Comparison of ENCODE assay signal across 3 cellular contexts in genomic region chr16:57100445-57100844, GRCh38.
TF ChIP-seq lines count a peak whose summit lies in the region.

No MANE protein-coding gene starts in this region.

TF ChIP-seq in HepG2, 621 proteins besides CTCF, POLR2A, EP300 and RAD21:
- TF ChIP-seq ZNF629 (CRISPR knock-in tag; conservative IDR thresholded peaks at IDR 0.05): peak; percentile 71
- TF ChIP-seq IKZF5 (CRISPR knock-in tag; IDR thresholded peaks at IDR 0.05): no peak

TF ChIP-seq in K562, 482 proteins besides CTCF, POLR2A, EP300 and RAD21:
- TF ChIP-seq JUNB (CRISPR knock-in tag; conservative IDR thresholded peaks at IDR 0.05) (no peak), RBM25 (IDR thresholded peaks at IDR 0.05; ENCODE audit: low read depth, low read length, severe bottlenecking) (peak; percentile 54), SP2 (IDR thresholded peaks at IDR 0.05; ENCODE audit: extremely low read depth, low read depth, low read length, poor library complexity, severe bottlenecking) (no peak)

TF ChIP-seq in SK-N-SH treated with all-trans-retinoic acid at 6 μM for 48 hours, 23 proteins besides CTCF, POLR2A, EP300 and RAD21:
- no peak for TF ChIP-seq ZNF565 (CRISPR knock-in tag; conservative IDR thresholded peaks at IDR 0.05; ENCODE audit: low read depth)
- no peak for TF ChIP-seq ARNTL (CRISPR knock-in tag; IDR thresholded peaks at IDR 0.05; ENCODE audit: borderline replicate concordance, low read depth)
- TF ChIP-seq ZNF70 (CRISPR knock-in tag; IDR thresholded peaks at IDR 0.05): no peak
- TF ChIP-seq, protein P1, sequence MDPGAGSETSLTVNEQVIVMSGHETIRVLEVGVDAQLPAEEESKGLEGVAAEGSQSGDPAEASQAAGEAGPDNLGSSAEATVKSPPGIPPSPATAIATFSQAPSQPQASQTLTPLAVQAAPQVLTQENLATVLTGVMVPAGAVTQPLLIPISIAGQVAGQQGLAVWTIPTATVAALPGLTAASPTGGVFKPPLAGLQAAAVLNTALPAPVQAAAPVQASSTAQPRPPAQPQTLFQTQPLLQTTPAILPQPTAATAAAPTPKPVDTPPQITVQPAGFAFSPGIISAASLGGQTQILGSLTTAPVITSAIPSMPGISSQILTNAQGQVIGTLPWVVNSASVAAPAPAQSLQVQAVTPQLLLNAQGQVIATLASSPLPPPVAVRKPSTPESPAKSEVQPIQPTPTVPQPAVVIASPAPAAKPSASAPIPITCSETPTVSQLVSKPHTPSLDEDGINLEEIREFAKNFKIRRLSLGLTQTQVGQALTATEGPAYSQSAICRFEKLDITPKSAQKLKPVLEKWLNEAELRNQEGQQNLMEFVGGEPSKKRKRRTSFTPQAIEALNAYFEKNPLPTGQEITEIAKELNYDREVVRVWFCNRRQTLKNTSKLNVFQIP (CRISPR knock-in tag; IDR thresholded peaks at IDR 0.05; ENCODE audit: borderline replicate concordance, low read depth): no peak
- TF ChIP-seq TOX (CRISPR knock-in tag; IDR thresholded peaks at IDR 0.05; ENCODE audit: borderline replicate concordance): no peak
- TF ChIP-seq BACH2 (CRISPR knock-in tag; IDR thresholded peaks at IDR 0.05; ENCODE audit: borderline replicate concordance): no peak
- TF ChIP-seq ESRRG (CRISPR knock-in tag; IDR thresholded peaks at IDR 0.05): no peak
- no peak for TF ChIP-seq PPARA (CRISPR knock-in tag; IDR thresholded peaks at IDR 0.05; ENCODE audit: borderline replicate concordance)
- TF ChIP-seq TCF4 (CRISPR knock-in tag; IDR thresholded peaks at IDR 0.05; ENCODE audit: borderline replicate concordance): no peak
- no peak for TF ChIP-seq CSDC2 (CRISPR knock-in tag; IDR thresholded peaks at IDR 0.05)
- TF ChIP-seq ZFP30 (CRISPR knock-in tag; IDR thresholded peaks at IDR 0.05): no peak
- TF ChIP-seq GLIS3 (CRISPR knock-in tag; IDR thresholded peaks at IDR 0.05): no peak
- TF ChIP-seq, protein P2, sequence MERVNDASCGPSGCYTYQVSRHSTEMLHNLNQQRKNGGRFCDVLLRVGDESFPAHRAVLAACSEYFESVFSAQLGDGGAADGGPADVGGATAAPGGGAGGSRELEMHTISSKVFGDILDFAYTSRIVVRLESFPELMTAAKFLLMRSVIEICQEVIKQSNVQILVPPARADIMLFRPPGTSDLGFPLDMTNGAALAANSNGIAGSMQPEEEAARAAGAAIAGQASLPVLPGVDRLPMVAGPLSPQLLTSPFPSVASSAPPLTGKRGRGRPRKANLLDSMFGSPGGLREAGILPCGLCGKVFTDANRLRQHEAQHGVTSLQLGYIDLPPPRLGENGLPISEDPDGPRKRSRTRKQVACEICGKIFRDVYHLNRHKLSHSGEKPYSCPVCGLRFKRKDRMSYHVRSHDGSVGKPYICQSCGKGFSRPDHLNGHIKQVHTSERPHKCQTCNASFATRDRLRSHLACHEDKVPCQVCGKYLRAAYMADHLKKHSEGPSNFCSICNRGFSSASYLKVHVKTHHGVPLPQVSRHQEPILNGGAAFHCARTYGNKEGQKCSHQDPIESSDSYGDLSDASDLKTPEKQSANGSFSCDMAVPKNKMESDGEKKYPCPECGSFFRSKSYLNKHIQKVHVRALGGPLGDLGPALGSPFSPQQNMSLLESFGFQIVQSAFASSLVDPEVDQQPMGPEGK (CRISPR knock-in tag; IDR thresholded peaks at IDR 0.05; ENCODE audit: borderline replicate concordance): no peak
- TF ChIP-seq ZFP3 (CRISPR knock-in tag; IDR thresholded peaks at IDR 0.05): no peak
- TF ChIP-seq, protein P3, sequence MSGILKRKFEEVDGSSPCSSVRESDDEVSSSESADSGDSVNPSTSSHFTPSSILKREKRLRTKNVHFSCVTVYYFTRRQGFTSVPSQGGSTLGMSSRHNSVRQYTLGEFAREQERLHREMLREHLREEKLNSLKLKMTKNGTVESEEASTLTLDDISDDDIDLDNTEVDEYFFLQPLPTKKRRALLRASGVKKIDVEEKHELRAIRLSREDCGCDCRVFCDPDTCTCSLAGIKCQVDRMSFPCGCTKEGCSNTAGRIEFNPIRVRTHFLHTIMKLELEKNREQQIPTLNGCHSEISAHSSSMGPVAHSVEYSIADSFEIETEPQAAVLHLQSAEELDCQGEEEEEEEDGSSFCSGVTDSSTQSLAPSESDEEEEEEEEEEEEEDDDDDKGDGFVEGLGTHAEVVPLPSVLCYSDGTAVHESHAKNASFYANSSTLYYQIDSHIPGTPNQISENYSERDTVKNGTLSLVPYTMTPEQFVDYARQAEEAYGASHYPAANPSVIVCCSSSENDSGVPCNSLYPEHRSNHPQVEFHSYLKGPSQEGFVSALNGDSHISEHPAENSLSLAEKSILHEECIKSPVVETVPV (CRISPR knock-in tag; IDR thresholded peaks at IDR 0.05): no peak
- TF ChIP-seq ZC3H10 (CRISPR knock-in tag; IDR thresholded peaks at IDR 0.05): no peak
- no peak for TF ChIP-seq SNAI2 (CRISPR knock-in tag; IDR thresholded peaks at IDR 0.05)
- TF ChIP-seq TSHZ2 (CRISPR knock-in tag; IDR thresholded peaks at IDR 0.05): no peak
- TF ChIP-seq OSR1 (CRISPR knock-in tag; IDR thresholded peaks at IDR 0.05): no peak
